In genomic region chr9:111872886-111873285, GRCh38 we compare ENCODE assay signal across 13 cellular contexts.
"Had no signal": no experiment of that assay in that cellular context is flagged by ENCODE, and none has a peak within 500 bp of the region (broad histone marks: within the 10 kb centered on the region; RNA-seq: fewer than 3 reads in every experiment).

No MANE protein-coding gene starts in this region.

- H3K27ac ChIP-seq: neural progenitor cell, pancreas had no signal

- H3K4me3 ChIP-seq: neural progenitor cell, pancreas had no signal

- H3K36me3 ChIP-seq: neural progenitor cell, pancreas had no signal

- H3K4me1 ChIP-seq: neural progenitor cell had no signal

- H3K9ac ChIP-seq: neural progenitor cell had no signal

- FAIRE-seq: pancreas, small intestine, urothelium cell line had no signal

- ATAC-seq: foreskin keratinocyte, left colon, left ventricle myocardium superior, natural killer cell, pancreas, right cardiac atrium had no signal

- H3K27me3 ChIP-seq: foreskin keratinocyte, neural progenitor cell, pancreas had no signal

- H2AFZ ChIP-seq: neural progenitor cell had no signal

- H3K9me3 ChIP-seq: pancreas had no signal

- H3K4me2 ChIP-seq: neural progenitor cell had no signal

- DNase-seq: effector memory CD4-positive, alpha-beta T cell; left colon; left ventricle myocardium superior; natural killer cell; nucleus accumbens; pancreas; right cardiac atrium; small intestine; stimulated activated CD4-positive, alpha-beta T cell treated with anti-CD3 and anti-CD28 coated beads, Interleukin-2, amount 100 ng/mL, for 48 hours; stimulated activated naive CD4-positive, alpha-beta T cell treated with Interleukin-2 at 50 U/mL for 16 hours had no signal
